ENCODE assay signal across 25 cellular contexts in the genomic region with DNA sequence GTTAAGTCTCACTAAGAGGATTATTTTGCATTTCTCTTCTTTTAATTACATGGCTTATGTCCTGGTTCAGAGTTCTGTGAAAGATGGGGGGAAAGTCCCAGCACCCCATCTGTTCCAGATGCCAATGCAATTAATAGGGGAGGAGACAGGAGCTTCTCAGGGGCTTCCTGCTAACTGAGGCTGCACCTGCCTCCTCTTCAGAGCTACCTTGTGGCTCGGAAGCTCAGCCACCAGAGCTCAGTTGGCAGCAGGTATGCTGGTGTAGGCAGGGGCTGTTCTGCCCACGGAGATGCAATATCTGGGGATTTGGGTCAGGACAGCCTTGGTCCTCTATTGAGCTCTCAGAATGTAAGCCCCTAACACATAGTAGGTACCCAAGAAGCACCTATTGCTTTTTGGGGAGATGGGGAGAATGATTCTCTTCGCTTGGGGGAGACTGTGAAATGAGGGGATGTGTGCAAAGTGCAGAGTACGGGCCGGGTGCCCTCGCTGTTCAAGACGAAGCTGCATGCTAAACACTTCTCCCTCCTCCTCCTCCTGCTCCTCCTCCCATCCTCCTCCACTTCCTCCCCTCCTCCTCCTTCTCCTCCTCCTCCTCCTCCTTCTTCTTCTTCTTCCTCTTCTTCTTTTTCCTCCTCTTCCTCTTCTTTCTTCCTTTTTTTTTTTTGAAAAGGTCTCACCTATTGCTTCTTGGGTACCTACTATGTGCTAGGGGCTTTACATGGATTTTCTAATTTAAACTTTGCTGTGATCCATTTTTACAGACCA.
DNase-seq lines count a peak whose midpoint lies in the region; ATAC-seq and TF ChIP-seq lines count a peak whose summit lies in the region.
"Had no signal": no experiment of that assay in that cellular context is flagged by ENCODE, and none has a peak within 500 bp of the region (broad histone marks: within the 10 kb centered on the region; RNA-seq: fewer than 3 reads in every experiment).

No MANE protein-coding gene starts in this region.

- H3K4me3 Mint-ChIP-seq in activated T-cell treated with anti-CD3 and anti-CD28 coated beads, Interleukin-2, amount 50 U/mL, for 24 hours = no peak overlapping the region
- H3K4me3 Mint-ChIP-seq: immature natural killer cell; stimulated activated naive CD8-positive, alpha-beta T cell treated with anti-CD3 and anti-CD28 coated beads, Interleukin-15, Interleukin-2, amounts not matched to agents 100 ng/mL and 50 ng/mL, for 24 hours; T-cell had no signal

- H3K27me3 ChIP-seq in BLaER1 (no peaks in the 10 kb centered on the region), RWPE2 (ENCODE audit: insufficient read depth, poor library complexity, severe bottlenecking) (peaks cover 7% of the 10 kb centered on the region), lung (ENCODE audit: control insufficient read depth, insufficient read depth) (no peaks in the 10 kb centered on the region), SJCRH30 (no peaks in the 10 kb centered on the region), H7 (ENCODE audit: control insufficient read depth, insufficient read depth, low read length) (no peaks in the 10 kb centered on the region; the same call in 1 of the 2 replicates)
- H3K27me3 ChIP-seq: Peyer's patch, thyroid gland had no signal

- no peak for TF ChIP-seq CTCF in RWPE2 (IDR thresholded peaks at IDR 0.05; ENCODE audit: poor library complexity, severe bottlenecking)
- TF ChIP-seq CTCF in lung (IDR thresholded peaks at IDR 0.05; ENCODE audit: control extremely low read depth, extremely low read depth) = no peak

- H3K4me2 ChIP-seq in BLaER1 = peak overlapping the region; percentile 20

- no peak for ATAC-seq in RWPE2 (ENCODE audit: low read depth)
- ATAC-seq in lung (ENCODE audit: insufficient read depth, low FRiP score) = no peak
- ATAC-seq: psoas muscle, T-cell had no signal

- H3K4me1 Mint-ChIP-seq in activated T-cell treated with anti-CD3 and anti-CD28 coated beads, Interleukin-2, amount 50 U/mL, for 24 hours (ENCODE audit: low read depth) = no peaks in the 10 kb centered on the region
- H3K4me1 Mint-ChIP-seq: immature natural killer cell, T-cell had no signal

- H3K9me3 Mint-ChIP-seq in activated T-cell treated with anti-CD3 and anti-CD28 coated beads, Interleukin-2, amount 50 U/mL, for 24 hours = no peaks in the 10 kb centered on the region
- H3K9me3 Mint-ChIP-seq: immature natural killer cell; stimulated activated naive CD8-positive, alpha-beta T cell treated with anti-CD3 and anti-CD28 coated beads, Interleukin-15, Interleukin-2, amounts not matched to agents 100 ng/mL and 50 ng/mL, for 24 hours had no signal

- no peak overlapping the region for H3K27ac Mint-ChIP-seq in activated T-cell treated with anti-CD3 and anti-CD28 coated beads, Interleukin-2, amount 50 U/mL, for 24 hours
- H3K27ac Mint-ChIP-seq: immature natural killer cell; stimulated activated naive CD8-positive, alpha-beta T cell treated with anti-CD3 and anti-CD28 coated beads, Interleukin-15, Interleukin-2, amounts not matched to agents 100 ng/mL and 50 ng/mL, for 24 hours; T-cell had no signal

- H4K20me1 ChIP-seq in BLaER1 = no peaks in the 10 kb centered on the region

- H3K4me3 ChIP-seq in BLaER1 = no peak overlapping the region
- H3K4me3 ChIP-seq in RWPE2 (ENCODE audit: severe bottlenecking) = no peak overlapping the region
- no peak overlapping the region for H3K4me3 ChIP-seq in lung
- no peak overlapping the region for H3K4me3 ChIP-seq in SJCRH30
- H3K4me3 ChIP-seq in H7 (ENCODE audit: insufficient read depth, low read depth, low read length) = no peak overlapping the region
- H3K4me3 ChIP-seq: Peyer's patch, psoas muscle, thyroid gland had no signal

- H3K27ac ChIP-seq in BLaER1 (no peak overlapping the region), RWPE2 (ENCODE audit: poor library complexity, severe bottlenecking) (no peak overlapping the region), lung (ENCODE audit: low read depth in 1 of 2, low read length in 1 of 2) (no peak overlapping the region), SJCRH30 (no peak overlapping the region)
- H3K27ac ChIP-seq: Peyer's patch, psoas muscle, thyroid gland had no signal

- no peaks in the 10 kb centered on the region for H3K9me3 ChIP-seq in BLaER1
- H3K9me3 ChIP-seq in RWPE2 (ENCODE audit: severe bottlenecking) = no peaks in the 10 kb centered on the region
- H3K9me3 ChIP-seq in lung (ENCODE audit: control insufficient read depth in 2 of 2, insufficient read depth in 1 of 2, low read length in 1 of 2) = no peaks in the 10 kb centered on the region
- H3K9me3 ChIP-seq in SJCRH30 (replicated peaks) = no peaks in the 10 kb centered on the region
- H3K9me3 ChIP-seq: Peyer's patch, psoas muscle, thyroid gland had no signal

- no peaks in the 10 kb centered on the region for H3K36me3 Mint-ChIP-seq in activated T-cell treated with anti-CD3 and anti-CD28 coated beads, Interleukin-2, amount 50 U/mL, for 24 hours (ENCODE audit: low read depth)
- H3K36me3 Mint-ChIP-seq: brain, immature natural killer cell, T-cell had no signal

- WGBS in lung, 2 donors = 50 to 77% methylated on average over 7 of the region's 7 CpGs

- H3K4me1 ChIP-seq in BLaER1 = peaks cover 19% of the 10 kb centered on the region; the same call in 1 of the 2 replicates
- no peaks in the 10 kb centered on the region for H3K4me1 ChIP-seq in RWPE2 (ENCODE audit: insufficient read depth, poor library complexity, severe bottlenecking)
- H3K4me1 ChIP-seq in lung (ENCODE audit: control insufficient read depth in 2 of 2, insufficient read depth in 2 of 2, low read length in 2 of 2) = no peaks in the 10 kb centered on the region
- H3K4me1 ChIP-seq in SJCRH30 = no peaks in the 10 kb centered on the region
- H3K4me1 ChIP-seq: Peyer's patch, psoas muscle, thyroid gland had no signal

- DNase-seq in DMS153 (lab: John Stamatoyannopoulos, UW) (peak; percentile 53), DMS153 treated with DMSO at 0.1 percent for 48 hours (lab: John Stamatoyannopoulos, UW; ENCODE audit: unreplicated experiment) (no peak), RWPE2 (ENCODE audit: low spot score) (peak; percentile 14), lung (ENCODE audit: low spot score) (peak; percentile 9), SJCRH30 (no peak), H7 (no peak)
- no peak for DNase-seq in activated T-cell treated with anti-CD3 and anti-CD28 coated beads, Interleukin-2, amount 50 U/mL, for 24 hours
- DNase-seq: 8988T; activated CD4-positive, alpha-beta T cell treated with anti-CD3 and anti-CD28 coated beads for 1 hour; activated naive CD4-positive, alpha-beta T cell treated with Interleukin-2 at 50 U/mL for 16 hours; activated T-cell treated with anti-CD3 and anti-CD28 coated beads, Interleukin-2, amount 50 U/mL, for 48 hours; Calu3; hypothalamus; immature natural killer cell; mesenchymal stem cell; NCI-H1105 treated with DMSO at 0.1 percent for 48 hours; NCI-H2029 treated with DMSO at 0.1 percent for 48 hours; NCI-H510A; psoas muscle; T-cell; thyroid gland had no signal

- H3K27me3 Mint-ChIP-seq in activated T-cell treated with anti-CD3 and anti-CD28 coated beads, Interleukin-2, amount 50 U/mL, for 24 hours = peaks cover 14% of the 10 kb centered on the region
- H3K27me3 Mint-ChIP-seq: stimulated activated naive CD8-positive, alpha-beta T cell treated with anti-CD3 and anti-CD28 coated beads, Interleukin-15, Interleukin-2, amounts not matched to agents 100 ng/mL and 50 ng/mL, for 24 hours had no signal

- H3K9ac ChIP-seq in BLaER1 = no peak overlapping the region

- H3K36me3 ChIP-seq in BLaER1 = no peaks in the 10 kb centered on the region
- no peaks in the 10 kb centered on the region for H3K36me3 ChIP-seq in RWPE2 (ENCODE audit: low read depth)
- H3K36me3 ChIP-seq in lung (ENCODE audit: control insufficient read depth in 2 of 2, insufficient read depth in 2 of 2, low read length in 2 of 2) = no peaks in the 10 kb centered on the region
- H3K36me3 ChIP-seq in SJCRH30 = no peaks in the 10 kb centered on the region
- no peaks in the 10 kb centered on the region for H3K36me3 ChIP-seq in H7 (replicated peaks; ENCODE audit: control insufficient read depth, insufficient read depth, low read length)
- H3K36me3 ChIP-seq: Peyer's patch, thyroid gland had no signal

Comparison
In these comparisons a context has a peak if more than half of its experiments do, and no peak if none do; other contexts are left out.
1. DNase-seq: peak in DMS153 (single experiment), RWPE2 (single experiment) and lung (single experiment); none in DMS153 treated with DMSO at 0.1 percent for 48 hours (single experiment), SJCRH30 (0 of 2), activated T-cell treated with anti-CD3 and anti-CD28 coated beads, Interleukin-2, amount 50 U/mL, for 24 hours (single experiment) and H7 (single experiment).